ENCODE assay signal across 19 cellular contexts in genomic region chrX:97402903-97403302, GRCh38.
A peak's percentile ranks its signal among the peaks of the same experiment; 100 is the strongest.
DNase-seq lines count a peak whose midpoint lies in the region; ATAC-seq, FAIRE-seq and TF ChIP-seq lines count a peak whose summit lies in the region.
"Had no signal": no experiment of that assay in that cellular context is flagged by ENCODE, and none has a peak within 500 bp of the region (broad histone marks: within the 10 kb centered on the region; RNA-seq: fewer than 3 reads in every experiment).

No MANE protein-coding gene starts in this region.

- peaks cover 50% of the 10 kb centered on the region for H3K4me1 Mint-ChIP-seq in activated CD8-positive, alpha-beta memory T cell treated with anti-CD3 and anti-CD28 coated beads, Interleukin-2, amount 10 ng/mL, durations not matched to agents 7 days and 5 days
- H3K4me1 Mint-ChIP-seq in mesothelial cell of epicardium: peaks cover 29% of the 10 kb centered on the region

- no peaks in the 10 kb centered on the region for H4K20me1 ChIP-seq in KMS-11 (ENCODE audit: insufficient read depth)

- H3K4me3 ChIP-seq in KMS-11 (IDR thresholded peaks at IDR 0.05; ENCODE audit: insufficient read depth, low read depth, low read length): no peak overlapping the region
- no peak overlapping the region for H3K4me3 ChIP-seq in pancreas
- H3K4me3 ChIP-seq: MG63 had no signal

- H3K4me1 ChIP-seq in KMS-11 (ENCODE audit: low read depth, poor library complexity, severe bottlenecking): peaks cover 75% of the 10 kb centered on the region
- no peaks in the 10 kb centered on the region for H3K4me1 ChIP-seq in pancreas

- no peaks in the 10 kb centered on the region for H3K79me2 ChIP-seq in KMS-11 (ENCODE audit: insufficient read depth, low read depth)

- no peaks in the 10 kb centered on the region for H3K9me3 Mint-ChIP-seq in activated CD8-positive, alpha-beta memory T cell treated with anti-CD3 and anti-CD28 coated beads, Interleukin-2, amount 10 ng/mL, durations not matched to agents 7 days and 5 days (ENCODE audit: low read depth)
- no peaks in the 10 kb centered on the region for H3K9me3 Mint-ChIP-seq in mesothelial cell of epicardium
- H3K9me3 Mint-ChIP-seq: IgD-negative memory B cell had no signal

- H3K36me3 ChIP-seq in KMS-11 (ENCODE audit: insufficient read depth) (no peaks in the 10 kb centered on the region), pancreas (no peaks in the 10 kb centered on the region)
- H3K36me3 ChIP-seq: MG63 had no signal

- no peak for ATAC-seq in activated CD8-positive, alpha-beta memory T cell treated with anti-CD3 and anti-CD28 coated beads, Interleukin-2, amount 10 ng/mL, durations not matched to agents 7 days and 5 days
- ATAC-seq in GM19328 (IDR thresholded peaks at IDR 0.05; ENCODE audit: unreplicated experiment): no peak
- ATAC-seq in pancreas: no peak
- ATAC-seq: PC-3 had no signal

- H3K27ac ChIP-seq in KMS-11 (peak overlapping the region; percentile 94), pancreas (no peak overlapping the region)

- CTCF ChIA-PET in activated CD8-positive, alpha-beta memory T cell treated with anti-CD3 and anti-CD28 coated beads, Interleukin-2, amount 10 ng/mL, durations not matched to agents 7 days and 5 days (lab: Charles Lee): no interaction called here

- no peak for DNase-seq in activated CD8-positive, alpha-beta memory T cell treated with anti-CD3 and anti-CD28 coated beads, Interleukin-2, amount 10 ng/mL, durations not matched to agents 7 days and 5 days
- DNase-seq in activated CD8-positive, alpha-beta memory T cell treated with anti-CD3 and anti-CD28 coated beads for 24 hours: no peak
- DNase-seq in D721Med (ENCODE audit: insufficient read length, low spot score) (no peak), mesothelial cell of epicardium (ENCODE audit: low spot score in 2 of 2, unreplicated experiment in 2 of 2) (no peak), pancreas (no peak)
- DNase-seq: C1 segment of cervical spinal cord, DMS79, H9, Kasumi-1, MG63, NCI-H1092, NCI-H1436 treated with DMSO at 0.1 percent for 48 hours, NCI-H2029, NCI-H345, NCI-H524 treated with DMSO at 0.1 percent for 48 hours, PC-3 had no signal

- H3K27me3 Mint-ChIP-seq in activated CD8-positive, alpha-beta memory T cell treated with anti-CD3 and anti-CD28 coated beads, Interleukin-2, amount 10 ng/mL, durations not matched to agents 7 days and 5 days: no peaks in the 10 kb centered on the region
- no peaks in the 10 kb centered on the region for H3K27me3 Mint-ChIP-seq in mesothelial cell of epicardium (ENCODE audit: low read depth)
- H3K27me3 Mint-ChIP-seq: IgD-negative memory B cell had no signal

- H3K36me3 Mint-ChIP-seq in activated CD8-positive, alpha-beta memory T cell treated with anti-CD3 and anti-CD28 coated beads, Interleukin-2, amount 10 ng/mL, durations not matched to agents 7 days and 5 days: no peaks in the 10 kb centered on the region
- H3K36me3 Mint-ChIP-seq in mesothelial cell of epicardium: no peaks in the 10 kb centered on the region

- FAIRE-seq in D721Med (lab: Jason Lieb, UNC): peak; percentile 21
- no peak for FAIRE-seq in pancreas (lab: Jason Lieb, UNC)

- TF ChIP-seq CTCF in D721Med (IDR thresholded peaks at IDR 0.05; ENCODE audit: insufficient read depth, missing control alignments) (no peak), KMS-11 (conservative IDR thresholded peaks at IDR 0.05; ENCODE audit: low read depth, low read length) (no peak), mesothelial cell of epicardium (IDR thresholded peaks at IDR 0.05; ENCODE audit: unreplicated experiment) (no peak), pancreas (IDR thresholded peaks at IDR 0.05) (no peak)

- intact Hi-C loops in pancreas (cut with DNase I): no loop called here

- H3K9ac ChIP-seq in KMS-11: no peak overlapping the region

- H3K27me3 ChIP-seq in KMS-11 (ENCODE audit: insufficient read depth, low read depth) (no peaks in the 10 kb centered on the region), pancreas (peaks cover 0 to 9% (median 0%) of the 10 kb centered on the region in 4 donors)
- H3K27me3 ChIP-seq: MG63 had no signal

- peak overlapping the region; percentile 30; the same call in 1 of the 2 replicates for H2AFZ ChIP-seq in KMS-11 (ENCODE audit: low read depth)

- peak overlapping the region; percentile 81 for H3K4me2 ChIP-seq in KMS-11

- H3K9me3 ChIP-seq in pancreas: no peaks in the 10 kb centered on the region
- H3K9me3 ChIP-seq: MG63 had no signal

- no peak overlapping the region for H3K4me3 Mint-ChIP-seq in activated CD8-positive, alpha-beta memory T cell treated with anti-CD3 and anti-CD28 coated beads, Interleukin-2, amount 10 ng/mL, durations not matched to agents 7 days and 5 days
- no peak overlapping the region for H3K4me3 Mint-ChIP-seq in mesothelial cell of epicardium
- H3K4me3 Mint-ChIP-seq: H9, IgD-negative memory B cell had no signal

- H3K27ac Mint-ChIP-seq in activated CD8-positive, alpha-beta memory T cell treated with anti-CD3 and anti-CD28 coated beads, Interleukin-2, amount 10 ng/mL, durations not matched to agents 7 days and 5 days: peak overlapping the region; percentile 73
- peak overlapping the region; percentile 63 for H3K27ac Mint-ChIP-seq in mesothelial cell of epicardium
- H3K27ac Mint-ChIP-seq: IgD-negative memory B cell had no signal
